Comparison of ENCODE assay signal across 12 cellular contexts in the genomic region with DNA sequence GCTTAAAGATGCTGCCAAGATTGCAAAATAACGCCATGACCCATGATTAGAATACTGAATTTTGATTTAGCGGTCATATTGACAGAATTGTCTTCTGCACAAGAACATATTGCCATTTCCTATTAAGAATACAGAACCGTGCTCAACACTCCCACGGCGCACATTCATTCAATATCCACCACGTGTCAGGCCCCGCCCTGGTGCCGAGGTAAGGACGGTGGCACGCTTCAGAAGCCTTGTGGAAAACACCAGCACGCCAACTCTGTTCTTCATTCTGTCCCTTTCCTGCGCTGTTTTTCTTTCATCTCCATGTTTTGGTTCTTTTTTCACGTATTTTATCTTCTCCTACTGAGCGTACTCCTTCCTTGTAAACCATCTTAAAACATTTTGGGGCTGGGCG.
DNase-seq lines count a peak whose midpoint lies in the region; ATAC-seq and TF ChIP-seq lines count a peak whose summit lies in the region.
"Had no signal": no experiment of that assay in that cellular context is flagged by ENCODE, and none has a peak within 500 bp of the region (broad histone marks: within the 10 kb centered on the region; RNA-seq: fewer than 3 reads in every experiment).

No MANE protein-coding gene starts in this region.

- H3K9me3 ChIP-seq in tibial nerve: no peaks in the 10 kb centered on the region
- H3K9me3 ChIP-seq: neutrophil had no signal

- no peak overlapping the region for H3K4me3 Mint-ChIP-seq in activated naive CD8-positive, alpha-beta T cell treated with anti-CD3 and anti-CD28 coated beads, Interleukin-2, amount 10 ng/mL, durations not matched to agents 7 days and 5 days
- no peak overlapping the region for H3K4me3 Mint-ChIP-seq in activated naive CD8-positive, alpha-beta T cell treated with anti-CD3 and anti-CD28 coated beads for 36 hours
- H3K4me3 Mint-ChIP-seq in activated CD8-positive, alpha-beta T cell treated with anti-CD3 and anti-CD28 coated beads for 36 hours: no peak overlapping the region
- peak overlapping the region; percentile 80 for H3K4me3 Mint-ChIP-seq in memory B cell
- H3K4me3 Mint-ChIP-seq: endodermal cell had no signal

- peaks cover 18% of the 10 kb centered on the region for H3K4me1 Mint-ChIP-seq in activated naive CD8-positive, alpha-beta T cell treated with anti-CD3 and anti-CD28 coated beads, Interleukin-2, amount 10 ng/mL, durations not matched to agents 7 days and 5 days
- H3K4me1 Mint-ChIP-seq in activated naive CD8-positive, alpha-beta T cell treated with anti-CD3 and anti-CD28 coated beads for 36 hours: peaks cover 11% of the 10 kb centered on the region
- peaks cover 24% of the 10 kb centered on the region for H3K4me1 Mint-ChIP-seq in activated CD8-positive, alpha-beta T cell treated with anti-CD3 and anti-CD28 coated beads for 36 hours (ENCODE audit: low read depth)
- peaks cover 18% of the 10 kb centered on the region for H3K4me1 Mint-ChIP-seq in memory B cell

- H3K36me3 ChIP-seq in tibial nerve: peaks cover 0 to 64% (median 0%) of the 10 kb centered on the region in 3 donors
- H3K36me3 ChIP-seq: neutrophil had no signal

- ATAC-seq in activated naive CD8-positive, alpha-beta T cell treated with anti-CD3 and anti-CD28 coated beads, Interleukin-2, amount 10 ng/mL, durations not matched to agents 7 days and 5 days (ENCODE audit: low read depth): no peak
- ATAC-seq in activated CD8-positive, alpha-beta T cell treated with anti-CD3 and anti-CD28 coated beads for 36 hours: no peak
- ATAC-seq in memory B cell (ENCODE audit: low read depth) (peak; percentile 59), esophagus mucosa (no peak), GM18511 (IDR thresholded peaks at IDR 0.05; ENCODE audit: unreplicated experiment) (no peak)

- H3K27me3 Mint-ChIP-seq in activated naive CD8-positive, alpha-beta T cell treated with anti-CD3 and anti-CD28 coated beads, Interleukin-2, amount 10 ng/mL, durations not matched to agents 7 days and 5 days: peaks cover 2% of the 10 kb centered on the region
- H3K27me3 Mint-ChIP-seq in activated naive CD8-positive, alpha-beta T cell treated with anti-CD3 and anti-CD28 coated beads for 36 hours: no peaks in the 10 kb centered on the region
- no peaks in the 10 kb centered on the region for H3K27me3 Mint-ChIP-seq in activated CD8-positive, alpha-beta T cell treated with anti-CD3 and anti-CD28 coated beads for 36 hours
- H3K27me3 Mint-ChIP-seq in memory B cell: peaks cover 4% of the 10 kb centered on the region

- H3K27ac ChIP-seq in tibial nerve: peak overlapping the region in 3 of 4 donors; percentile 45 to 78 (median 68)
- H3K27ac ChIP-seq: neutrophil had no signal

- H3K36me3 Mint-ChIP-seq in activated naive CD8-positive, alpha-beta T cell treated with anti-CD3 and anti-CD28 coated beads, Interleukin-2, amount 10 ng/mL, durations not matched to agents 7 days and 5 days: peaks cover 2% of the 10 kb centered on the region
- no peaks in the 10 kb centered on the region for H3K36me3 Mint-ChIP-seq in activated naive CD8-positive, alpha-beta T cell treated with anti-CD3 and anti-CD28 coated beads for 36 hours
- H3K36me3 Mint-ChIP-seq in activated CD8-positive, alpha-beta T cell treated with anti-CD3 and anti-CD28 coated beads for 36 hours (ENCODE audit: low read depth): no peaks in the 10 kb centered on the region
- no peaks in the 10 kb centered on the region for H3K36me3 Mint-ChIP-seq in memory B cell

- peaks cover 2% of the 10 kb centered on the region for H3K9me3 Mint-ChIP-seq in activated naive CD8-positive, alpha-beta T cell treated with anti-CD3 and anti-CD28 coated beads, Interleukin-2, amount 10 ng/mL, durations not matched to agents 7 days and 5 days
- H3K9me3 Mint-ChIP-seq in activated naive CD8-positive, alpha-beta T cell treated with anti-CD3 and anti-CD28 coated beads for 36 hours: no peaks in the 10 kb centered on the region
- no peaks in the 10 kb centered on the region for H3K9me3 Mint-ChIP-seq in activated CD8-positive, alpha-beta T cell treated with anti-CD3 and anti-CD28 coated beads for 36 hours
- no peaks in the 10 kb centered on the region for H3K9me3 Mint-ChIP-seq in memory B cell

- no peak for DNase-seq in activated naive CD8-positive, alpha-beta T cell treated with anti-CD3 and anti-CD28 coated beads, Interleukin-2, amount 10 ng/mL, durations not matched to agents 7 days and 5 days
- DNase-seq in activated naive CD8-positive, alpha-beta T cell treated with anti-CD3 and anti-CD28 coated beads for 36 hours: no peak
- DNase-seq in activated CD8-positive, alpha-beta T cell treated with anti-CD3 and anti-CD28 coated beads for 36 hours: peak; percentile 14
- DNase-seq in memory B cell (ENCODE audit: low spot score in 2 of 2) (no peak), tibial nerve (ENCODE audit: low spot score in 2 of 2) (no peak)
- DNase-seq in activated T-cell treated with anti-CD3 and anti-CD28 coated beads, Interleukin-2, amount 50 U/mL, for 48 hours: no peak
- DNase-seq: DMS 273 treated with DMSO at 0.1 percent for 48 hours, endodermal cell, NCI-H1048 had no signal

- peak overlapping the region; percentile 31 for H3K27ac Mint-ChIP-seq in activated naive CD8-positive, alpha-beta T cell treated with anti-CD3 and anti-CD28 coated beads, Interleukin-2, amount 10 ng/mL, durations not matched to agents 7 days and 5 days
- no peak overlapping the region for H3K27ac Mint-ChIP-seq in activated naive CD8-positive, alpha-beta T cell treated with anti-CD3 and anti-CD28 coated beads for 36 hours
- H3K27ac Mint-ChIP-seq in activated CD8-positive, alpha-beta T cell treated with anti-CD3 and anti-CD28 coated beads for 36 hours: no peak overlapping the region
- H3K27ac Mint-ChIP-seq in memory B cell: peak overlapping the region; percentile 32
- H3K27ac Mint-ChIP-seq: endodermal cell had no signal

- CTCF ChIA-PET in activated CD8-positive, alpha-beta T cell treated with anti-CD3 and anti-CD28 coated beads for 36 hours (lab: Charles Lee): no interaction called here

- no peak overlapping the region for H3K4me3 ChIP-seq in tibial nerve

- H3K27me3 ChIP-seq in tibial nerve: no peaks in the 10 kb centered on the region

- peaks cover 0 to 23% (median 2%) of the 10 kb centered on the region in 4 donors for H3K4me1 ChIP-seq in tibial nerve

- TF ChIP-seq EP300 in tibial nerve (IDR thresholded peaks at IDR 0.05): no peak

- intact Hi-C loops in activated CD8-positive, alpha-beta T cell treated with anti-CD3 and anti-CD28 coated beads for 36 hours (cut with micrococcal nuclease): no loop called here

- POLR2A ChIA-PET in activated naive CD8-positive, alpha-beta T cell treated with anti-CD3 and anti-CD28 coated beads, Interleukin-2, amount 10 ng/mL, durations not matched to agents 7 days and 5 days (lab: Charles Lee): no interaction called here
- POLR2A ChIA-PET in activated CD8-positive, alpha-beta T cell treated with anti-CD3 and anti-CD28 coated beads for 36 hours (lab: Charles Lee): no interaction called here

- WGBS in tibial nerve, 2 donors: 89 to 92% methylated on average over 15 of the region's 15 CpGs

- TF ChIP-seq POLR2A in tibial nerve (IDR thresholded peaks at IDR 0.05): no peak

- no peak for TF ChIP-seq CTCF in activated CD8-positive, alpha-beta T cell treated with anti-CD3 and anti-CD28 coated beads for 36 hours (IDR thresholded peaks at IDR 0.05)
- TF ChIP-seq CTCF in tibial nerve (IDR thresholded peaks at IDR 0.05): no peak

Comparison
In these comparisons a context has a peak if more than half of its experiments do, and no peak if none do; other contexts are left out.
1. H3K27ac Mint-ChIP-seq: peak in activated naive CD8-positive, alpha-beta T cell treated with anti-CD3 and anti-CD28 coated beads, Interleukin-2, amount 10 ng/mL, durations not matched to agents 7 days and 5 days (single experiment) and memory B cell (single experiment); none in activated naive CD8-positive, alpha-beta T cell treated with anti-CD3 and anti-CD28 coated beads for 36 hours (single experiment) and activated CD8-positive, alpha-beta T cell treated with anti-CD3 and anti-CD28 coated beads for 36 hours (single experiment).